Comparison of ENCODE assay signal across 18 cellular contexts in genomic region chr1:117210831-117211261, GRCh38. TPM values are rescaled to one million over a fixed set of nuclear protein-coding genes. Genes with fewer than 3 reads are reported as not detected.
A peak's percentile ranks its signal among the peaks of the same experiment; 100 is the strongest.
DNase-seq lines count a peak whose midpoint lies in the region; ATAC-seq and TF ChIP-seq lines count a peak whose summit lies in the region.
"Had no signal": no experiment of that assay in that cellular context is flagged by ENCODE, and none has a peak within 500 bp of the region (broad histone marks: within the 10 kb centered on the region; RNA-seq: fewer than 3 reads in every experiment).

A gene with protein sequence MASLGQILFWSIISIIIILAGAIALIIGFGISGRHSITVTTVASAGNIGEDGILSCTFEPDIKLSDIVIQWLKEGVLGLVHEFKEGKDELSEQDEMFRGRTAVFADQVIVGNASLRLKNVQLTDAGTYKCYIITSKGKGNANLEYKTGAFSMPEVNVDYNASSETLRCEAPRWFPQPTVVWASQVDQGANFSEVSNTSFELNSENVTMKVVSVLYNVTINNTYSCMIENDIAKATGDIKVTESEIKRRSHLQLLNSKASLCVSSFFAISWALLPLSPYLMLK (minus strand): TSS chr1:117210927. CDS start chr1:117210855, 72 bp downstream.

- no peaks in the 10 kb centered on the region for H3K36me3 ChIP-seq in lung (ENCODE audit: control insufficient read depth in 2 of 2, insufficient read depth in 2 of 2, low read length in 2 of 2)
- H3K36me3 ChIP-seq in upper lobe of left lung = no peaks in the 10 kb centered on the region
- H3K36me3 ChIP-seq: BLaER1 treated with 17β-estradiol and CSF1 and Interleukin-3, amounts not matched to agents 10 nM and 100 nM; cardiac muscle cell; ovary had no signal

- H3K4me3 ChIP-seq in epithelial cell of esophagus (ENCODE audit: low read length) (no peak within 1 kb of the TSS), lung (no peak within 1 kb of the TSS), upper lobe of left lung (no peak within 1 kb of the TSS)
- H3K4me3 ChIP-seq: BLaER1 treated with 17β-estradiol and CSF1 and Interleukin-3, amounts not matched to agents 10 nM and 100 nM; cardiac muscle cell; ovary had no signal

- ATAC-seq in lung (ENCODE audit: insufficient read depth, low FRiP score) (peak; percentile 35), upper lobe of left lung (ENCODE audit: low FRiP score in 2 of 2) (peak; percentile 34 to 81), GM18502 (IDR thresholded peaks at IDR 0.05; ENCODE audit: poor library complexity, unreplicated experiment) (no peak)
- ATAC-seq: activated CD4-positive, alpha-beta T cell treated with anti-CD3 and anti-CD28 coated beads for 36 hours had no signal

- TF ChIP-seq EP300 in upper lobe of left lung (IDR thresholded peaks at IDR 0.05) = no peak

- H3K9me3 ChIP-seq in lung (ENCODE audit: control insufficient read depth in 2 of 2, insufficient read depth in 1 of 2, low read length in 1 of 2) = peaks cover 0 to 2% of the 10 kb centered on the region in 2 donors
- H3K9me3 ChIP-seq in upper lobe of left lung = no peaks in the 10 kb centered on the region
- H3K9me3 ChIP-seq: ovary had no signal

- no peaks in the 10 kb centered on the region for H3K4me1 ChIP-seq in lung (ENCODE audit: control insufficient read depth in 2 of 2, insufficient read depth in 2 of 2, low read length in 2 of 2)
- peaks cover 0 to 3% (median 0%) of the 10 kb centered on the region in 4 donors for H3K4me1 ChIP-seq in upper lobe of left lung

- TF ChIP-seq POLR2A in upper lobe of left lung (IDR thresholded peaks at IDR 0.05) = no peak

- no peak for TF ChIP-seq CTCF in epithelial cell of esophagus (IDR thresholded peaks at IDR 0.05; ENCODE audit: insufficient read depth, low read depth, low read length, missing control alignments)
- no peak for TF ChIP-seq CTCF in lung (IDR thresholded peaks at IDR 0.05; ENCODE audit: control extremely low read depth, extremely low read depth)
- TF ChIP-seq CTCF in upper lobe of left lung (IDR thresholded peaks at IDR 0.05) = no peak

- DNase-seq in M059J (ENCODE audit: low read depth) = peak; percentile 66
- peak; percentile 97 for DNase-seq in epithelial cell of esophagus (ENCODE audit: low read depth)
- peak; percentile 51 for DNase-seq in lung (ENCODE audit: low spot score)
- DNase-seq in upper lobe of left lung = peak; percentile 48 to 58
- no peak for DNase-seq in NCI-H1417 treated with DMSO at 0.1 percent for 48 hours (lab: John Stamatoyannopoulos, UW)
- DNase-seq in KBM-7 = no peak
- DNase-seq: activated CD4-positive, alpha-beta T cell treated with anti-CD3 and anti-CD28 coated beads for 36 hours; effector CD4-positive, alpha-beta T cell; NCI-H187 treated with DMSO at 0.1 percent for 48 hours; NCI-H774; ovary had no signal

- H3K27me3 ChIP-seq in lung (ENCODE audit: control insufficient read depth, insufficient read depth) = no peaks in the 10 kb centered on the region
- H3K27me3 ChIP-seq in upper lobe of left lung = no peaks in the 10 kb centered on the region
- H3K27me3 ChIP-seq: BLaER1 treated with 17β-estradiol and CSF1 and Interleukin-3, amounts not matched to agents 10 nM and 100 nM; ovary had no signal

- H3K27ac ChIP-seq in lung (ENCODE audit: low read depth in 1 of 2, low read length in 1 of 2) (peak within 1 kb of the TSS in 1 of 2 donors; percentile 26), upper lobe of left lung (no peak within 1 kb of the TSS)
- H3K27ac ChIP-seq: BLaER1 treated with 17β-estradiol and CSF1 and Interleukin-3, amounts not matched to agents 10 nM and 100 nM; cardiac muscle cell; ovary had no signal

- 71 to 90% methylated on average over 8 of the region's 8 CpGs for WGBS in lung, 2 donors
- 53 to 67% methylated on average over 6 to 8 of the region's 8 CpGs for WGBS in upper lobe of left lung, 2 donors

- in situ Hi-C loops in KBM-7 (cut with MboI; ENCODE audit: low pct_unique_long_range_greater_than_20kb, low sequenced_read_pairs) = no loop called here

RNA-seq across cellular contexts. Expression of the gene that starts here (rescaled TPM):
- not detected in 2 replicates for total RNA-seq in M059J (2014; rRNA removed; shearing (Covaris generic))
- total RNA-seq in lung (1 to 10 TPM; 3.0 to 3.9 TPM), upper lobe of left lung (1 to 10 TPM in 2 of 6 donors, under 1 TPM in 1, not detected in 3; 0.44 to 1.7 (median 1.2) TPM)
- under 1 TPM; 0.45 to 0.84 TPM for polyA plus RNA-seq in lung
- total RNA-seq: activated CD4-positive, alpha-beta T cell treated with anti-CD3 and anti-CD28 coated beads for 36 hours; cardiac muscle cell; fibroblast of villous mesenchyme; LHCN-M2; RPMI7951; T-helper 2 cell treated with Interferon-gamma antibody and Interleukin-4, amounts not matched to agents 100 ng/mL and 5 ng/mL, for 36 hours had no signal

Comparison
In these comparisons a context has a peak if more than half of its experiments do, and no peak if none do; other contexts are left out.
1. Peak in DNase-seq in M059J; RNA of the gene not detected or under 1 TPM.
2. DNase-seq: peak in epithelial cell of esophagus (single experiment), lung (single experiment) and upper lobe of left lung (2 of 2); none in NCI-H1417 treated with DMSO at 0.1 percent for 48 hours (single experiment) and KBM-7 (single experiment).